In genomic region chr16:72875291-72876036, GRCh38 we compare ENCODE assay signal across 13 cellular contexts.
A peak's percentile ranks its signal among the peaks of the same experiment; 100 is the strongest.
DNase-seq lines count a peak whose midpoint lies in the region; ATAC-seq, FAIRE-seq and TF ChIP-seq lines count a peak whose summit lies in the region.
"Had no signal": no experiment of that assay in that cellular context is flagged by ENCODE, and none has a peak within 500 bp of the region (broad histone marks: within the 10 kb centered on the region; RNA-seq: fewer than 3 reads in every experiment).

No MANE protein-coding gene starts in this region.

- POLR2A ChIA-PET in HepG2 (lab: Yijun Ruan, JAX) (interaction anchor here (0.9 kb wide), 2 partner anchors 50 to 180 kb away, joined by 4 to 6 read pairs; no protein-coding TSS in a partner anchor), RWPE1 (lab: Yijun Ruan, JAX; ENCODE audit: low non-redundant PET) (no interaction called here)

- no peak overlapping the region for H3K27ac Mint-ChIP-seq in effector memory CD8-positive, alpha-beta T cell

- no peaks in the 10 kb centered on the region for H3K9me3 Mint-ChIP-seq in effector memory CD8-positive, alpha-beta T cell

- H3K27me3 Mint-ChIP-seq in effector memory CD8-positive, alpha-beta T cell = peaks cover 0 to 5% of the 10 kb centered on the region in 2 donors

- no peak for TF ChIP-seq CTCF in HepG2 (CRISPR knock-in tag; IDR thresholded peaks at IDR 0.05)
- no peak for TF ChIP-seq CTCF in right lobe of liver (IDR thresholded peaks at IDR 0.05)
- TF ChIP-seq CTCF in RWPE1 (conservative IDR thresholded peaks at IDR 0.05; ENCODE audit: low read depth) = no peak
- no peak for TF ChIP-seq CTCF in heart left ventricle (IDR thresholded peaks at IDR 0.05)

- H2AFZ ChIP-seq in HepG2 (ENCODE audit: low read length) = no peak overlapping the region

- whole genome bisulfite sequencing in HepG2 (ENCODE audit: low lambda C conversion rate) = 89% methylated on average over 12 of the region's 12 CpGs
- WGBS in right lobe of liver (ENCODE audit: insufficient coverage, low coverage, low lambda C conversion rate, missing lambda C conversion rate) = 54% methylated on average over 10 of the region's 12 CpGs
- 75 to 85% (median 82%) methylated on average over 12 of the region's 12 CpGs for WGBS in heart left ventricle, 4 donors

- CTCF ChIA-PET in HepG2 (lab: Yijun Ruan, JAX; ENCODE audit: low intra/inter-chr PET ratio, low total read pairs) = no interaction called here
- CTCF ChIA-PET in RWPE1 (lab: Yijun Ruan, JAX) = interaction anchor here (0.7 kb wide), 1 partner anchor 13 kb away, joined by 3 read pairs; no protein-coding TSS in a partner anchor

- H3K4me1 ChIP-seq in HepG2 (ENCODE audit: insufficient read depth, low read length) = peaks cover 61% of the 10 kb centered on the region
- peaks cover 0 to 34% (median 13%) of the 10 kb centered on the region in 4 donors for H3K4me1 ChIP-seq in right lobe of liver
- H3K4me1 ChIP-seq in heart left ventricle = peaks cover 0 to 57% (median 33%) of the 10 kb centered on the region in 12 donors

- H3K27ac ChIP-seq in HepG2 (ENCODE audit: extremely low read length, insufficient read depth, low read length) = peak overlapping the region; percentile 7
- H3K27ac ChIP-seq in right lobe of liver = no peak overlapping the region
- peak overlapping the region; percentile 82 for H3K27ac ChIP-seq in RWPE1
- H3K27ac ChIP-seq in heart left ventricle = peak overlapping the region in 5 of 12 donors; percentile 13 to 73 (median 53)

- peaks cover 5% of the 10 kb centered on the region for H3K79me2 ChIP-seq in HepG2 (ENCODE audit: insufficient read depth, low read length)

- H3K9ac ChIP-seq in HepG2 (ENCODE audit: insufficient read depth, low read depth, low read length) = no peak overlapping the region

- H3K36me3 ChIP-seq in HepG2 (replicated peaks in 1 of 2; ENCODE audit: control insufficient read depth in 1 of 2, insufficient read depth in 2 of 2, low read length in 2 of 2) = peaks cover 0 to 4% of the 10 kb centered on the region in 2 experiments; a peak in 3 of 5 replicates
- H3K36me3 ChIP-seq in right lobe of liver = no peaks in the 10 kb centered on the region
- no peaks in the 10 kb centered on the region for H3K36me3 ChIP-seq in H7 (replicated peaks; ENCODE audit: control insufficient read depth, insufficient read depth, low read length)
- no peaks in the 10 kb centered on the region for H3K36me3 ChIP-seq in heart left ventricle

- H3K4me3 ChIP-seq in HepG2 (replicated peaks in 1 of 3; ENCODE audit: insufficient read depth in 1 of 3, low read depth in 2 of 3, low read length in 3 of 3) (no peak overlapping the region), right lobe of liver (no peak overlapping the region), H7 (ENCODE audit: insufficient read depth, low read depth, low read length) (no peak overlapping the region), heart left ventricle (no peak overlapping the region)

- no peak for TF ChIP-seq EP300 in HepG2 (IDR thresholded peaks at IDR 0.05; ENCODE audit: low read depth in 2 of 2, low read length in 2 of 2)
- no peak for TF ChIP-seq EP300 in HepG2 (CRISPR knock-in tag; IDR thresholded peaks at IDR 0.05; ENCODE audit: borderline replicate concordance)

- TF ChIP-seq RAD21 in HepG2 (CRISPR knock-in tag; IDR thresholded peaks at IDR 0.05) = no peak

- peaks cover 2% of the 10 kb centered on the region for H3K36me3 Mint-ChIP-seq in effector memory CD8-positive, alpha-beta T cell (ENCODE audit: insufficient read depth)

- FAIRE-seq in HepG2 (lab: Jason Lieb, UNC) = no peak
- FAIRE-seq: GM19239 had no signal

- H3K4me1 Mint-ChIP-seq in effector memory CD8-positive, alpha-beta T cell (ENCODE audit: low read depth in 2 of 2) = no peaks in the 10 kb centered on the region

- H3K4me2 ChIP-seq in HepG2 (ENCODE audit: low read depth, low read length) = no peak overlapping the region

- H3K27me3 ChIP-seq in HepG2 (ENCODE audit: control insufficient read depth in 1 of 2, insufficient read depth in 2 of 2, low read length in 2 of 2) = no peaks in the 10 kb centered on the region
- no peaks in the 10 kb centered on the region for H3K27me3 ChIP-seq in right lobe of liver
- H3K27me3 ChIP-seq in H7 (ENCODE audit: control insufficient read depth, insufficient read depth, low read length) = no peaks in the 10 kb centered on the region
- no peaks in the 10 kb centered on the region for H3K27me3 ChIP-seq in heart left ventricle

- in situ Hi-C loops in HepG2 (cut with HindIII; ENCODE audit: extremely low pct_ligation_motif_present, low pct_unique_long_range_greater_than_20kb) = loop anchor here (5.0 kb wide), 2 partner anchors 52 to 182 kb away; no protein-coding TSS in a partner anchor

- peak; percentile 35 for DNase-seq in HepG2 (ENCODE audit: low spot score)
- no peak for DNase-seq in right lobe of liver
- DNase-seq in RWPE1 (ENCODE audit: low spot score) = peak; percentile 82
- DNase-seq in left colon = no peak
- DNase-seq in DMS114 treated with DMSO at 0.1 percent for 48 hours (lab: John Stamatoyannopoulos, UW; ENCODE audit: unreplicated experiment) = no peak
- no peak for DNase-seq in H7
- no peak for DNase-seq in heart left ventricle
- no peak for DNase-seq in effector memory CD8-positive, alpha-beta T cell
- DNase-seq: activated CD4-positive, CD25-positive, alpha-beta regulatory T cell treated with anti-CD3 and anti-CD28 coated beads, Interleukin-2, amount 50 U/mL, for 72 hours; activated naive CD4-positive, alpha-beta T cell treated with anti-CD3 and anti-CD28 coated beads, Interleukin-2, amount 50 U/mL, for 16 hours; effector CD4-positive, alpha-beta T cell; NCI-H1930 had no signal

- H3K9me3 ChIP-seq in HepG2 (ENCODE audit: low read length) = no peaks in the 10 kb centered on the region
- no peaks in the 10 kb centered on the region for H3K9me3 ChIP-seq in right lobe of liver
- no peaks in the 10 kb centered on the region for H3K9me3 ChIP-seq in heart left ventricle

- H3K4me3 Mint-ChIP-seq in effector memory CD8-positive, alpha-beta T cell = no peak overlapping the region

- BruUV-seq in HepG2 (replicated peaks; lab: Mats Ljungman, UMichigan) = no TSS peak

- intact Hi-C loops in HepG2 (cut with micrococcal nuclease; ENCODE audit: unreplicated experiment) (loop anchor here (5.0 kb wide), 1 partner anchor 172 kb away; the partner anchor contains the start of gene ZFHX3), right lobe of liver (cut with DNase I) (no loop called here), left colon (cut with DNase I, micrococcal nuclease) (no loop called here), heart left ventricle (cut with DNase I) (loop anchor here in 2 of 10 donors (2.0 to 5.0 kb wide), 2 partner anchors 33 to 63 kb away; no protein-coding TSS in a partner anchor)

- TF ChIP-seq POLR2A in HepG2 (IDR thresholded peaks at IDR 0.05; ENCODE audit: insufficient read depth in 1 of 2, low read depth in 2 of 2, low read length in 2 of 2) (no peak), right lobe of liver (IDR thresholded peaks at IDR 0.05) (no peak), heart left ventricle (IDR thresholded peaks at IDR 0.05) (no peak)

- ATAC-seq in HepG2 (no peak), right lobe of liver (no peak), left colon (peak; percentile 68), heart left ventricle (no peak)
- no peak for ATAC-seq in effector memory CD8-positive, alpha-beta T cell (replicated peaks)

- H4K20me1 ChIP-seq in HepG2 (ENCODE audit: insufficient read depth, low read length) = no peaks in the 10 kb centered on the region

TF ChIP-seq in HepG2, 621 proteins besides CTCF, POLR2A, EP300 and RAD21 (continues in another document):
- TF ChIP-seq CERS6 (CRISPR knock-in tag; IDR thresholded peaks at IDR 0.05) = no peak
- peak; percentile 12; the same call in 1 of the 2 replicates for TF ChIP-seq HMG20A (CRISPR knock-in tag; IDR thresholded peaks at IDR 0.05; ENCODE audit: borderline replicate concordance)
- TF ChIP-seq SOX13 (IDR thresholded peaks at IDR 0.05) = no peak
- TF ChIP-seq SOX13 (CRISPR knock-in tag; conservative IDR thresholded peaks at IDR 0.05 in 1 of 2, IDR thresholded peaks at IDR 0.05 in 1 of 2) = peak in 1 of 2 experiments; percentile 51; a peak in 1 of 4 replicates
- peak; percentile 89 for TF ChIP-seq CEBPG (CRISPR knock-in tag; IDR thresholded peaks at IDR 0.05)
- TF ChIP-seq ZNF138 (CRISPR knock-in tag; IDR thresholded peaks at IDR 0.05; ENCODE audit: low read depth) = no peak
- TF ChIP-seq SRSF1 (optimal IDR thresholded peaks at IDR 0.05; ENCODE audit: low read depth, low read length) = no peak
- TF ChIP-seq MXD3 (CRISPR knock-in tag; IDR thresholded peaks at IDR 0.05) = no peak
- TF ChIP-seq ETV5 (CRISPR knock-in tag; IDR thresholded peaks at IDR 0.05; ENCODE audit: borderline replicate concordance) = no peak
- no peak for TF ChIP-seq GATAD1 (CRISPR knock-in tag; IDR thresholded peaks at IDR 0.05)
- TF ChIP-seq HMG20B (CRISPR knock-in tag; conservative IDR thresholded peaks at IDR 0.05) = no peak
- TF ChIP-seq ETV6 (CRISPR knock-in tag; conservative IDR thresholded peaks at IDR 0.05) = no peak
- TF ChIP-seq BCL6 (CRISPR knock-in tag; IDR thresholded peaks at IDR 0.05) = 0 out of 2 replicates have a peak, but pooled peaks have one; percentile 13
- 0 out of 2 replicates have a peak, but pooled peaks have one; percentile 30 for TF ChIP-seq ZNF788 (CRISPR knock-in tag; IDR thresholded peaks at IDR 0.05; ENCODE audit: borderline replicate concordance)
- no peak for TF ChIP-seq ZNF530 (CRISPR knock-in tag; IDR thresholded peaks at IDR 0.05; ENCODE audit: low read depth)
- no peak for TF ChIP-seq TMF1 (CRISPR knock-in tag; IDR thresholded peaks at IDR 0.05; ENCODE audit: low read depth)
- peak; percentile 81 for TF ChIP-seq GATAD2A (CRISPR knock-in tag; IDR thresholded peaks at IDR 0.05)

Comparison
In these comparisons a context has a peak if more than half of its experiments do, and no peak if none do; other contexts are left out.
1. DNase-seq: peak in HepG2 (single experiment) and RWPE1 (single experiment); none in right lobe of liver (0 of 3), left colon (0 of 2), DMS114 treated with DMSO at 0.1 percent for 48 hours (single experiment), H7 (single experiment), heart left ventricle (0 of 5) and effector memory CD8-positive, alpha-beta T cell (0 of 3).
2. H3K27ac ChIP-seq: peak in HepG2 (single experiment) and RWPE1 (single experiment); none in right lobe of liver (0 of 3).